In the genomic region with DNA sequence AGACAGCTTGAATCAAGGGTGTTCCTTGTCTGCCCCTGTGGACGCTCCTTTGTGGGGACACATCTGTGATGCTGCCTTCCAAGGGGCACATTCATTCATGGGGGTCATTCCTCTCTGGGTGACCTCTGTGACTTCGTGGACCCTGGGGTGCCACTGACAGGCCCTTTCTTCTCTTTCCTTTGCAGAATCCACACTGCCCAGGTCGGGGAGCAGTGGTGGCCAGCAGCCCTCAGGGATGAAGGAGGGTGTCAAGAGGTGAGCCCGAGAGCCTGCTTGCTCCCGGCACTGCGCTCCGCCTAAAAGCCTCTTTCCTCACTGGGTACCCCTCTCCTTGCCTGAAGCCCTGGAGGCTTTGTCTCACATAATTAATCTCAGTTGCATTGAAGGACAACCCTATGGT, we compare ENCODE assay signal across 30 cellular contexts.
"Had no signal": no experiment of that assay in that cellular context is flagged by ENCODE, and none has a peak within 500 bp of the region (broad histone marks: within the 10 kb centered on the region; RNA-seq: fewer than 3 reads in every experiment).

No MANE protein-coding gene starts in this region.

- H3K4me1 ChIP-seq: adrenal gland, body of pancreas, breast epithelium, Peyer's patch, SJSA1 had no signal

- H3K27me3 Mint-ChIP-seq: activated CD4-positive, alpha-beta T cell treated with anti-CD3 and anti-CD28 coated beads for 36 hours; activated CD4-positive, alpha-beta T cell treated with anti-CD3 and anti-CD28 coated beads, Interleukin-2, amount 10 ng/mL, durations not matched to agents 7 days and 5 days; activated naive CD8-positive, alpha-beta T cell treated with anti-CD3 and anti-CD28 coated beads for 36 hours; activated T-cell treated with anti-CD3 and anti-CD28 coated beads, Interleukin-2, amount 50 U/mL, for 24 hours had no signal

- H3K9me2 ChIP-seq: SK-N-SH had no signal

- H3K27me3 ChIP-seq: adrenal gland, body of pancreas, breast epithelium, MG63, Peyer's patch, SJSA1 had no signal

- H3K4me3 Mint-ChIP-seq: activated CD4-positive, alpha-beta T cell treated with anti-CD3 and anti-CD28 coated beads for 36 hours; activated CD4-positive, alpha-beta T cell treated with anti-CD3 and anti-CD28 coated beads, Interleukin-2, amount 10 ng/mL, durations not matched to agents 7 days and 5 days; activated naive CD8-positive, alpha-beta T cell treated with anti-CD3 and anti-CD28 coated beads for 36 hours; activated T-cell treated with anti-CD3 and anti-CD28 coated beads, Interleukin-2, amount 50 U/mL, for 24 hours; T-helper 1 cell treated with Interleukin-12 subunit alpha and Interleukin-12 subunit beta and Interleukin-4 antibody, amounts not matched to agents 30 μg/mL and 1 μg/mL, for 36 hours; T-helper 2 cell treated with Interferon-gamma antibody and Interleukin-4, amounts not matched to agents 5 μg/mL and 100 μg/mL, for 36 hours had no signal

- DNase-seq: activated CD4-positive, alpha-beta T cell treated with anti-CD3 and anti-CD28 coated beads for 36 hours; activated CD4-positive, alpha-beta T cell treated with anti-CD3 and anti-CD28 coated beads, Interleukin-2, amount 50 U/mL, for 48 hours; activated gamma-delta T cell; activated naive CD4-positive, alpha-beta T cell treated with Interleukin-2 at 50 U/mL for 16 hours; activated naive CD8-positive, alpha-beta T cell treated with anti-CD3 and anti-CD28 coated beads for 36 hours; activated T-cell treated with anti-CD3 and anti-CD28 coated beads, Interleukin-2, amount 50 U/mL, for 24 hours; caudate nucleus; cerebellar nuclear complex; Karpas-422; MG63; NCI-H1048; NCI-H1105 treated with DMSO at 0.1 percent for 48 hours; NCI-H1436; NCI-H1694; NCI-H1930; NCI-H2081 treated with DMSO at 0.1 percent for 48 hours; NCI-H345; NCI-H524 treated with DMSO at 0.1 percent for 48 hours; PC-3; SHP77 treated with DMSO at 0.1 percent for 48 hours; SK-N-SH had no signal

- H3K4me3 ChIP-seq: adrenal gland, body of pancreas, breast epithelium, MG63, Peyer's patch, SJSA1 had no signal

- H3K9me3 Mint-ChIP-seq: activated CD4-positive, alpha-beta T cell treated with anti-CD3 and anti-CD28 coated beads, Interleukin-2, amount 10 ng/mL, durations not matched to agents 7 days and 5 days; activated naive CD8-positive, alpha-beta T cell treated with anti-CD3 and anti-CD28 coated beads for 36 hours; activated T-cell treated with anti-CD3 and anti-CD28 coated beads, Interleukin-2, amount 50 U/mL, for 24 hours; activated T-helper 2 cell treated with anti-CD3 and anti-CD28 coated beads, Interferon-gamma antibody, Interleukin-2, Interleukin-4, amounts not matched to agents 10 μg/mL and 5 μg/mL and 100 μg/mL, durations not matched to agents 14 hours and 24 hours and 36 hours; T-helper 1 cell treated with Interleukin-12 subunit alpha and Interleukin-12 subunit beta and Interleukin-4 antibody, amounts not matched to agents 30 μg/mL and 1 μg/mL, for 36 hours; T-helper 2 cell treated with Interferon-gamma antibody and Interleukin-4, amounts not matched to agents 5 μg/mL and 100 μg/mL, for 36 hours had no signal

- H3K4me2 ChIP-seq: SK-N-SH had no signal

- H3K9ac ChIP-seq: SK-N-SH had no signal

- H3K27ac Mint-ChIP-seq: activated CD4-positive, alpha-beta T cell treated with anti-CD3 and anti-CD28 coated beads for 36 hours; activated CD4-positive, alpha-beta T cell treated with anti-CD3 and anti-CD28 coated beads, Interleukin-2, amount 10 ng/mL, durations not matched to agents 7 days and 5 days; activated naive CD8-positive, alpha-beta T cell treated with anti-CD3 and anti-CD28 coated beads for 36 hours; activated T-cell treated with anti-CD3 and anti-CD28 coated beads, Interleukin-2, amount 50 U/mL, for 24 hours; activated T-helper 2 cell treated with anti-CD3 and anti-CD28 coated beads, Interferon-gamma antibody, Interleukin-2, Interleukin-4, amounts not matched to agents 10 μg/mL and 5 μg/mL and 100 μg/mL, durations not matched to agents 14 hours and 24 hours and 36 hours; T-helper 1 cell treated with Interleukin-12 subunit alpha and Interleukin-12 subunit beta and Interleukin-4 antibody, amounts not matched to agents 30 μg/mL and 1 μg/mL, for 36 hours; T-helper 2 cell treated with Interferon-gamma antibody and Interleukin-4, amounts not matched to agents 5 μg/mL and 100 μg/mL, for 36 hours had no signal

- H3K27ac ChIP-seq: adrenal gland, body of pancreas, breast epithelium, Peyer's patch, SJSA1 had no signal

- H3K9me3 ChIP-seq: adrenal gland, body of pancreas, breast epithelium, Peyer's patch, SJSA1, SK-N-SH had no signal

- H3K36me3 ChIP-seq: adrenal gland, breast epithelium, Peyer's patch, SJSA1 had no signal

- ATAC-seq: activated CD4-positive, alpha-beta T cell treated with anti-CD3 and anti-CD28 coated beads for 36 hours; body of pancreas; PC-3 had no signal
